14 cellular contexts compared by ENCODE assay signal in genomic region chr4:26867914-26868684, GRCh38. TPM values are rescaled to one million over a fixed set of nuclear protein-coding genes. Genes with fewer than 3 reads are reported as not detected.
DNase-seq lines count a peak whose midpoint lies in the region; ATAC-seq, FAIRE-seq and TF ChIP-seq lines count a peak whose summit lies in the region.
"Had no signal": no experiment of that assay in that cellular context is flagged by ENCODE, and none has a peak within 500 bp of the region (broad histone marks: within the 10 kb centered on the region; RNA-seq: fewer than 3 reads in every experiment).

No MANE protein-coding gene starts in this region.

- H3K79me2 ChIP-seq in DND-41 (ENCODE audit: insufficient read depth, low read length) (peaks cover 92% of the 10 kb centered on the region), astrocyte (ENCODE audit: insufficient read depth, low read length) (peaks cover 92% of the 10 kb centered on the region)

- H3K4me3 Mint-ChIP-seq in astrocyte (ENCODE audit: unreplicated experiment): no peak overlapping the region
- H3K4me3 Mint-ChIP-seq in memory B cell: peak overlapping the region; percentile 19

- H2AFZ ChIP-seq in DND-41 (ENCODE audit: low read depth, low read length) (no peak overlapping the region), astrocyte (ENCODE audit: low read depth, low read length) (peak overlapping the region; percentile 4)

- no peak overlapping the region for H3K4me2 ChIP-seq in DND-41 (ENCODE audit: insufficient read depth, low read length)
- peak overlapping the region; percentile 40 for H3K4me2 ChIP-seq in astrocyte (ENCODE audit: low read length)

- no peaks in the 10 kb centered on the region for H3K9me3 ChIP-seq in A673 (ENCODE audit: low read depth, low read length, poor library complexity, severe bottlenecking)
- H3K9me3 ChIP-seq in DND-41 (ENCODE audit: insufficient read depth, low read length, severe bottlenecking): no peaks in the 10 kb centered on the region
- H3K9me3 ChIP-seq in astrocyte (ENCODE audit: insufficient read depth, low read depth, low read length): no peaks in the 10 kb centered on the region
- H3K9me3 ChIP-seq: breast epithelium, upper lobe of left lung had no signal

- peaks cover 35% of the 10 kb centered on the region; the same call in 1 of the 2 replicates for H4K20me1 ChIP-seq in DND-41 (ENCODE audit: insufficient read depth, low read length)
- H4K20me1 ChIP-seq in astrocyte (ENCODE audit: insufficient read depth, low read length): peaks cover 24% of the 10 kb centered on the region

- H3K27me3 Mint-ChIP-seq in astrocyte (ENCODE audit: low read depth, unreplicated experiment) (no peaks in the 10 kb centered on the region), memory B cell (no peaks in the 10 kb centered on the region)

- 0 out of 3 replicates have a peak, but pooled peaks have one; percentile 27 for ATAC-seq in DND-41 (ENCODE audit: insufficient read depth, low read depth)
- ATAC-seq in memory B cell (ENCODE audit: low read depth): peak; percentile 14
- no peak for ATAC-seq in HG03457 (IDR thresholded peaks at IDR 0.05; ENCODE audit: unreplicated experiment)
- no peak for ATAC-seq in GM18858 (IDR thresholded peaks at IDR 0.05; ENCODE audit: unreplicated experiment)

- no peaks in the 10 kb centered on the region for H3K36me3 ChIP-seq in A673 (ENCODE audit: insufficient read depth, low read length, poor library complexity, severe bottlenecking)
- no peaks in the 10 kb centered on the region for H3K36me3 ChIP-seq in DND-41 (ENCODE audit: insufficient read depth, low read length)
- H3K36me3 ChIP-seq in astrocyte (ENCODE audit: insufficient read depth, low read length): no peaks in the 10 kb centered on the region
- H3K36me3 ChIP-seq: breast epithelium, upper lobe of left lung had no signal

- H3K9me3 Mint-ChIP-seq in astrocyte (ENCODE audit: unreplicated experiment) (no peaks in the 10 kb centered on the region), memory B cell (no peaks in the 10 kb centered on the region)

- H3K27ac Mint-ChIP-seq in astrocyte (ENCODE audit: unreplicated experiment) (peak overlapping the region; percentile 6), memory B cell (peak overlapping the region; percentile 45)

- CTCF ChIA-PET in A673 (lab: Charles Lee): no interaction called here

- H3K27ac ChIP-seq in A673 (ENCODE audit: low read depth, low read length, poor library complexity, severe bottlenecking): peak overlapping the region; percentile 75
- H3K27ac ChIP-seq in DND-41 (ENCODE audit: low read length): no peak overlapping the region
- H3K27ac ChIP-seq in astrocyte (ENCODE audit: low read depth, low read length): no peak overlapping the region

- H3K36me3 Mint-ChIP-seq in astrocyte (ENCODE audit: low read depth, unreplicated experiment): no peaks in the 10 kb centered on the region
- peaks cover 10% of the 10 kb centered on the region for H3K36me3 Mint-ChIP-seq in memory B cell

- intact Hi-C loops in A673 (cut with micrococcal nuclease; ENCODE audit: unreplicated experiment): loop anchor here (10.0 kb wide), 1 partner anchor 143 kb away; no protein-coding TSS in a partner anchor

- H3K27me3 ChIP-seq in A673 (replicated peaks; ENCODE audit: insufficient read depth, low read depth, low read length, poor library complexity) (no peaks in the 10 kb centered on the region), DND-41 (ENCODE audit: insufficient read depth, low read length, poor library complexity) (no peaks in the 10 kb centered on the region), astrocyte (ENCODE audit: insufficient read depth, low read length) (no peaks in the 10 kb centered on the region)
- H3K27me3 ChIP-seq: breast epithelium, upper lobe of left lung had no signal

- peak overlapping the region; percentile 1 for H3K4me3 ChIP-seq in A673 (ENCODE audit: low read depth, low read length, poor library complexity, severe bottlenecking)
- no peak overlapping the region for H3K4me3 ChIP-seq in DND-41 (ENCODE audit: low read depth in 1 of 2, low read length in 2 of 2)
- no peak overlapping the region for H3K4me3 ChIP-seq in astrocyte (ENCODE audit: insufficient read depth, low read depth, low read length)
- H3K4me3 ChIP-seq: breast epithelium, upper lobe of left lung had no signal

- DNase-seq in A673 (ENCODE audit: low spot score) (peak; percentile 59), DND-41 (no peak), astrocyte (ENCODE audit: low read depth) (peak; percentile 31), memory B cell (ENCODE audit: low spot score in 2 of 2) (no peak), NCI-H1694 (lab: John Stamatoyannopoulos, UW) (no peak), UCSD-AML1 (lab: John Stamatoyannopoulos, UW; ENCODE audit: unreplicated experiment) (no peak)
- DNase-seq: H7, Kasumi-1, SIG-M5, upper lobe of left lung had no signal

- POLR2A ChIA-PET in A673 (lab: Charles Lee; ENCODE audit: low non-redundant PET): interaction anchor here (0.6 kb wide), 1 partner anchor 63 kb away, joined by 3 read pairs; no protein-coding TSS in a partner anchor

- H3K9ac ChIP-seq in DND-41 (ENCODE audit: low read depth, low read length) (no peak overlapping the region), astrocyte (ENCODE audit: low read length) (peak overlapping the region; percentile 5)

- no peak for FAIRE-seq in astrocyte (lab: Jason Lieb, UNC)
- FAIRE-seq: GM19239 had no signal

- TF ChIP-seq CTCF in A673 (conservative IDR thresholded peaks at IDR 0.05; ENCODE audit: low read depth, low read length) (no peak), DND-41 (IDR thresholded peaks at IDR 0.05; ENCODE audit: borderline replicate concordance, extremely low read depth, low read length, poor library complexity, severe bottlenecking) (no peak), astrocyte (IDR thresholded peaks at IDR 0.05; ENCODE audit: insufficient read depth, low read depth, low read length) (no peak)

- H3K4me1 ChIP-seq in A673 (ENCODE audit: insufficient read depth, low read length, poor library complexity, severe bottlenecking) (peaks cover 95% of the 10 kb centered on the region), DND-41 (ENCODE audit: insufficient read depth, low read length) (peaks cover 47% of the 10 kb centered on the region), astrocyte (ENCODE audit: insufficient read depth, low read length) (no peaks in the 10 kb centered on the region)
- H3K4me1 ChIP-seq: breast epithelium had no signal

- H3K4me1 Mint-ChIP-seq in astrocyte (ENCODE audit: low read depth, unreplicated experiment) (peaks cover 6% of the 10 kb centered on the region), memory B cell (peaks cover 49% of the 10 kb centered on the region)

- BruUV-seq in A673 (replicated peaks; lab: Mats Ljungman, UMichigan): no TSS peak

RNA-seq across cellular contexts. Expression of gene STIM2, which starts 7.5 kb away (rescaled TPM):
- total RNA-seq in A673 (2021) (56.1 and 59.0 TPM in 2 replicates), astrocyte (17.8 and 18.4 TPM in 2 replicates)

Comparison
In these comparisons a context has a peak if more than half of its experiments do, and no peak if none do; other contexts are left out.
1. DNase-seq: peak in A673 (single experiment) and astrocyte (single experiment); none in DND-41 (single experiment), memory B cell (0 of 2), NCI-H1694 (single experiment) and UCSD-AML1 (single experiment).
2. ATAC-seq: peak in DND-41 (single experiment) and memory B cell (single experiment); none in HG03457 (single experiment) and GM18858 (single experiment).